In genomic region chr4:52260507-52261302, GRCh38 we compare ENCODE assay signal across 18 cellular contexts.
DNase-seq lines count a peak whose midpoint lies in the region; ATAC-seq, FAIRE-seq and TF ChIP-seq lines count a peak whose summit lies in the region.
"Had no signal": no experiment of that assay in that cellular context is flagged by ENCODE, and none has a peak within 500 bp of the region (broad histone marks: within the 10 kb centered on the region; RNA-seq: fewer than 3 reads in every experiment).

No MANE protein-coding gene starts in this region.

- H3K9me3 Mint-ChIP-seq in immature natural killer cell (peaks cover 0 to 42% (median 6%) of the 10 kb centered on the region in 6 donors), osteocyte (ENCODE audit: unreplicated experiment) (no peaks in the 10 kb centered on the region)
- H3K9me3 Mint-ChIP-seq: activated naive CD8-positive, alpha-beta T cell treated with anti-CD3 and anti-CD28 coated beads, Interleukin-2, amount 50 U/mL, for 24 hours; activated T-cell treated with anti-CD3 and anti-CD28 coated beads, Interleukin-2, amount 50 U/mL, for 24 hours had no signal

- H4K20me1 ChIP-seq in HepG2 (ENCODE audit: insufficient read depth, low read length): no peaks in the 10 kb centered on the region
- no peaks in the 10 kb centered on the region for H4K20me1 ChIP-seq in GM12878 (ENCODE audit: control insufficient read depth, insufficient read depth)

- no peak overlapping the region for H2AK5ac ChIP-seq in mesenchymal stem cell (ENCODE audit: low read length, severe bottlenecking)

- TF ChIP-seq CTCF in right lobe of liver (IDR thresholded peaks at IDR 0.05): no peak
- TF ChIP-seq CTCF in HepG2 (CRISPR knock-in tag; IDR thresholded peaks at IDR 0.05): no peak
- TF ChIP-seq CTCF in GM12878 (IDR thresholded peaks at IDR 0.05 in 2 of 3, conservative IDR thresholded peaks at IDR 0.05 in 1 of 3; ENCODE audit: control insufficient read depth in 2 of 3, extremely low read depth in 1 of 3, insufficient read depth in 1 of 3, low read depth in 3 of 3, low read length in 3 of 3): no peak
- no peak for TF ChIP-seq CTCF in osteocyte (IDR thresholded peaks at IDR 0.05)

- H3K14ac ChIP-seq in mesenchymal stem cell (ENCODE audit: low read length in 2 of 2): no peak overlapping the region

- no peaks in the 10 kb centered on the region for H3K36me3 ChIP-seq in right lobe of liver
- H3K36me3 ChIP-seq in HepG2 (replicated peaks in 1 of 2; ENCODE audit: control insufficient read depth in 1 of 2, insufficient read depth in 2 of 2, low read length in 2 of 2): no peaks in the 10 kb centered on the region
- no peaks in the 10 kb centered on the region for H3K36me3 ChIP-seq in GM12878 (ENCODE audit: control insufficient read depth in 2 of 2, insufficient read depth in 2 of 2, low read length in 1 of 2)
- H3K36me3 ChIP-seq in mesenchymal stem cell (ENCODE audit: control insufficient read depth in 1 of 2, insufficient read depth in 2 of 2, low read depth in 1 of 2, low read length in 2 of 2): no peaks in the 10 kb centered on the region
- H3K36me3 ChIP-seq in aorta (ENCODE audit: control insufficient read depth in 1 of 2, insufficient read depth in 2 of 2, low read length in 1 of 2): no peaks in the 10 kb centered on the region
- H3K36me3 ChIP-seq: spleen, vagina had no signal

- in situ Hi-C loops in HepG2 (cut with HindIII; ENCODE audit: extremely low pct_ligation_motif_present, low pct_unique_long_range_greater_than_20kb): no loop called here
- in situ Hi-C loops in GM12878 (cut with MboI): no loop called here

- no peak overlapping the region for H2BK5ac ChIP-seq in mesenchymal stem cell (ENCODE audit: low read depth, low read length, poor library complexity, severe bottlenecking)

- H2BK120ac ChIP-seq in mesenchymal stem cell (ENCODE audit: low read depth, low read length): no peak overlapping the region

- H3K4me1 ChIP-seq in right lobe of liver (no peaks in the 10 kb centered on the region), HepG2 (ENCODE audit: insufficient read depth, low read length) (no peaks in the 10 kb centered on the region), GM12878 (ENCODE audit: control insufficient read depth, insufficient read depth, low read length) (no peaks in the 10 kb centered on the region), mesenchymal stem cell (ENCODE audit: control insufficient read depth, insufficient read depth, low read depth, low read length) (no peaks in the 10 kb centered on the region), aorta (ENCODE audit: control insufficient read depth in 1 of 2, insufficient read depth in 2 of 2, low read length in 2 of 2) (peaks cover 0 to 2% of the 10 kb centered on the region in 2 donors)
- H3K4me1 ChIP-seq: spleen, vagina had no signal

- CTCF ChIA-PET in HepG2 (lab: Yijun Ruan, JAX; ENCODE audit: low intra/inter-chr PET ratio, low total read pairs): no interaction called here
- CTCF ChIA-PET in GM12878 (lab: Yijun Ruan, JAX): no interaction called here

- BruUV-seq in HepG2 (replicated peaks; lab: Mats Ljungman, UMichigan) (no TSS peak), GM12878 (replicated peaks; lab: Mats Ljungman, UMichigan) (no TSS peak)

- 30% methylated on average over 5 of the region's 6 CpGs for WGBS in right lobe of liver (ENCODE audit: insufficient coverage, low coverage, low lambda C conversion rate, missing lambda C conversion rate)
- WGBS in HepG2 (ENCODE audit: low lambda C conversion rate): 2% methylated on average over 6 of the region's 6 CpGs
- 11% methylated on average over 6 of the region's 6 CpGs for WGBS in GM12878 (ENCODE audit: insufficient coverage, insufficient replicate concordance, low lambda C conversion rate, missing lambda C conversion rate)
- WGBS in mesenchymal stem cell: 58% methylated on average over 6 of the region's 6 CpGs
- WGBS in aorta, 2 donors: 10 to 17% methylated on average over 6 of the region's 6 CpGs

- H3K23ac ChIP-seq in mesenchymal stem cell (ENCODE audit: low read length in 2 of 2): no peak overlapping the region

- H3K27ac Mint-ChIP-seq in immature natural killer cell (no peak overlapping the region), osteocyte (ENCODE audit: unreplicated experiment) (no peak overlapping the region)
- H3K27ac Mint-ChIP-seq: activated naive CD8-positive, alpha-beta T cell treated with anti-CD3 and anti-CD28 coated beads, Interleukin-2, amount 50 U/mL, for 24 hours; activated T-cell treated with anti-CD3 and anti-CD28 coated beads, Interleukin-2, amount 50 U/mL, for 24 hours had no signal

- no peak for FAIRE-seq in HepG2 (lab: Jason Lieb, UNC)
- FAIRE-seq in GM12878 (lab: Jason Lieb, UNC): no peak
- FAIRE-seq: G401.6 had no signal

- H3K36me3 Mint-ChIP-seq in immature natural killer cell (no peaks in the 10 kb centered on the region), osteocyte (ENCODE audit: unreplicated experiment) (no peaks in the 10 kb centered on the region)

- SMC1A ChIA-PET in GM12878 (lab: Charles Lee; ENCODE audit: uncharacterized antibody, unreplicated experiment): no interaction called here

- H3K4me3 ChIP-seq in right lobe of liver (no peak overlapping the region), HepG2 (replicated peaks in 1 of 3; ENCODE audit: insufficient read depth in 1 of 3, low read depth in 2 of 3, low read length in 3 of 3) (no peak overlapping the region), GM12878 (no peak overlapping the region; the same call in 1 of the 2 replicates), mesenchymal stem cell (ENCODE audit: insufficient read depth in 1 of 2, low read depth in 1 of 2, low read length in 2 of 2) (no peak overlapping the region), aorta (ENCODE audit: low read length in 2 of 2) (no peak overlapping the region)
- H3K4me3 ChIP-seq: spleen, vagina had no signal

- RAD21 ChIA-PET in GM12878 (lab: Charles Lee; ENCODE audit: unreplicated experiment): no interaction called here

- TF ChIP-seq RAD21 in HepG2 (CRISPR knock-in tag; IDR thresholded peaks at IDR 0.05) (no peak), GM12878 (IDR thresholded peaks at IDR 0.05; ENCODE audit: insufficient read depth, low read depth, low read length) (no peak)

- no peak for TF ChIP-seq POLR2A in right lobe of liver (IDR thresholded peaks at IDR 0.05)
- no peak for TF ChIP-seq POLR2A in HepG2 (IDR thresholded peaks at IDR 0.05; ENCODE audit: insufficient read depth in 1 of 2, low read depth in 2 of 2, low read length in 2 of 2)
- no peak for TF ChIP-seq POLR2A in GM12878 (IDR thresholded peaks at IDR 0.05; ENCODE audit: low read depth, low read length)

- H3K27me3 ChIP-seq in right lobe of liver (no peaks in the 10 kb centered on the region), HepG2 (ENCODE audit: control insufficient read depth in 1 of 2, insufficient read depth in 2 of 2, low read length in 2 of 2) (no peaks in the 10 kb centered on the region; a peak in 1 of 5 replicates), GM12878 (replicated peaks in 1 of 2; ENCODE audit: control insufficient read depth in 2 of 2, insufficient read depth in 2 of 2, low read length in 1 of 2) (no peaks in the 10 kb centered on the region), mesenchymal stem cell (ENCODE audit: control insufficient read depth in 1 of 2, insufficient read depth in 1 of 2, low read length in 2 of 2) (no peaks in the 10 kb centered on the region), aorta (ENCODE audit: control insufficient read depth in 1 of 2, insufficient read depth in 2 of 2, low read length in 1 of 2) (no peaks in the 10 kb centered on the region)
- H3K27me3 ChIP-seq: spleen, vagina had no signal

- ATAC-seq in right lobe of liver (peak; percentile 23 to 41 (median 31)), HepG2 (no peak), GM12878 (no peak), aorta (ENCODE audit: low FRiP score) (peak; percentile 55)
- ATAC-seq: activated naive CD8-positive, alpha-beta T cell treated with anti-CD3 and anti-CD28 coated beads, Interleukin-2, amount 50 U/mL, for 24 hours had no signal

- no peaks in the 10 kb centered on the region for H3K79me2 ChIP-seq in HepG2 (ENCODE audit: insufficient read depth, low read length)
- no peaks in the 10 kb centered on the region for H3K79me2 ChIP-seq in GM12878 (ENCODE audit: control insufficient read depth, insufficient read depth, low read length)

- POLR2A ChIA-PET in HepG2 (lab: Yijun Ruan, JAX) (no interaction called here), GM12878 (lab: Charles Lee) (no interaction called here)

- H3K27ac ChIP-seq in right lobe of liver: no peak overlapping the region
- no peak overlapping the region for H3K27ac ChIP-seq in HepG2 (ENCODE audit: extremely low read length, insufficient read depth, low read length)
- no peak overlapping the region for H3K27ac ChIP-seq in GM12878 (ENCODE audit: control insufficient read depth, insufficient read depth)
- no peak overlapping the region for H3K27ac ChIP-seq in mesenchymal stem cell (ENCODE audit: low read length, poor library complexity, severe bottlenecking)
- H3K27ac ChIP-seq in aorta (ENCODE audit: low read depth in 1 of 2, low read length in 2 of 2): peak overlapping the region in 1 of 2 donors; percentile 24
- H3K27ac ChIP-seq: spleen, vagina had no signal

- no peak overlapping the region for H4K8ac ChIP-seq in mesenchymal stem cell (ENCODE audit: low read length)

- H4K91ac ChIP-seq in mesenchymal stem cell (ENCODE audit: low read length): no peak overlapping the region

- no peaks in the 10 kb centered on the region for H3K4me1 Mint-ChIP-seq in immature natural killer cell
- no peaks in the 10 kb centered on the region for H3K4me1 Mint-ChIP-seq in osteocyte (ENCODE audit: unreplicated experiment)
- H3K4me1 Mint-ChIP-seq: activated naive CD8-positive, alpha-beta T cell treated with anti-CD3 and anti-CD28 coated beads, Interleukin-2, amount 50 U/mL, for 24 hours had no signal

- no peak overlapping the region for H2BK12ac ChIP-seq in mesenchymal stem cell (ENCODE audit: low read length in 2 of 2)

- H3K4me2 ChIP-seq in HepG2 (ENCODE audit: low read depth, low read length): no peak overlapping the region
- no peak overlapping the region for H3K4me2 ChIP-seq in GM12878 (ENCODE audit: control insufficient read depth, insufficient read depth)
- no peak overlapping the region for H3K4me2 ChIP-seq in mesenchymal stem cell (ENCODE audit: low read length, poor library complexity, severe bottlenecking)

- H3K27me3 Mint-ChIP-seq in immature natural killer cell (ENCODE audit: low read depth in 3 of 3): peaks cover 0 to 4% (median 0%) of the 10 kb centered on the region in 3 donors
- H3K27me3 Mint-ChIP-seq in osteocyte (ENCODE audit: unreplicated experiment): peaks cover 9% of the 10 kb centered on the region
- H3K27me3 Mint-ChIP-seq: activated naive CD8-positive, alpha-beta T cell treated with anti-CD3 and anti-CD28 coated beads, Interleukin-2, amount 50 U/mL, for 24 hours; activated T-cell treated with anti-CD3 and anti-CD28 coated beads, Interleukin-2, amount 50 U/mL, for 24 hours had no signal

- no peaks in the 10 kb centered on the region for H3K9me3 ChIP-seq in right lobe of liver
- H3K9me3 ChIP-seq in HepG2 (ENCODE audit: low read length): no peaks in the 10 kb centered on the region
- H3K9me3 ChIP-seq in GM12878 (replicated peaks; ENCODE audit: control insufficient read depth, insufficient read depth, low read length): no peaks in the 10 kb centered on the region
- no peaks in the 10 kb centered on the region for H3K9me3 ChIP-seq in mesenchymal stem cell (ENCODE audit: control insufficient read depth, low read length)
- no peaks in the 10 kb centered on the region for H3K9me3 ChIP-seq in aorta (ENCODE audit: control insufficient read depth, low read length)
- H3K9me3 ChIP-seq: spleen, vagina had no signal

- H3K4ac ChIP-seq in mesenchymal stem cell (ENCODE audit: low read depth in 1 of 2, low read length in 2 of 2): no peak overlapping the region

- H2BK15ac ChIP-seq in mesenchymal stem cell (ENCODE audit: low read depth, poor library complexity, severe bottlenecking): no peak overlapping the region

- H3K4me3 Mint-ChIP-seq in immature natural killer cell: no peak overlapping the region
- no peak overlapping the region for H3K4me3 Mint-ChIP-seq in osteocyte (ENCODE audit: unreplicated experiment)
- H3K4me3 Mint-ChIP-seq: activated naive CD8-positive, alpha-beta T cell treated with anti-CD3 and anti-CD28 coated beads, Interleukin-2, amount 50 U/mL, for 24 hours; activated T-cell treated with anti-CD3 and anti-CD28 coated beads, Interleukin-2, amount 50 U/mL, for 24 hours had no signal

- TF ChIP-seq EP300 in HepG2 (IDR thresholded peaks at IDR 0.05; ENCODE audit: low read depth in 2 of 2, low read length in 2 of 2): no peak
- TF ChIP-seq EP300 in HepG2 (CRISPR knock-in tag; IDR thresholded peaks at IDR 0.05; ENCODE audit: borderline replicate concordance): no peak
- TF ChIP-seq EP300 in GM12878 (IDR thresholded peaks at IDR 0.05; ENCODE audit: borderline replicate concordance in 1 of 2, control insufficient read depth in 1 of 2, low read depth in 2 of 2, low read length in 2 of 2): no peak

- intact Hi-C loops in right lobe of liver (cut with DNase I) (no loop called here), HepG2 (cut with micrococcal nuclease; ENCODE audit: unreplicated experiment) (no loop called here), GM12878 (cut with micrococcal nuclease; ENCODE audit: unreplicated experiment) (no loop called here), aorta (cut with DNase I) (no loop called here)

- no peak overlapping the region for H2AFZ ChIP-seq in HepG2 (ENCODE audit: low read length)
- no peak overlapping the region for H2AFZ ChIP-seq in GM12878 (ENCODE audit: control insufficient read depth, low read depth, low read length)
- no peak overlapping the region for H2AFZ ChIP-seq in mesenchymal stem cell (ENCODE audit: low read depth, low read length)

- H3K79me1 ChIP-seq in mesenchymal stem cell (replicated peaks; ENCODE audit: low read length, poor library complexity, severe bottlenecking): no peaks in the 10 kb centered on the region

- no peak overlapping the region for H3K9ac ChIP-seq in HepG2 (ENCODE audit: insufficient read depth, low read depth, low read length)
- H3K9ac ChIP-seq in GM12878 (ENCODE audit: control insufficient read depth, insufficient read depth, low read length): no peak overlapping the region
- peak overlapping the region; percentile 4 for H3K9ac ChIP-seq in mesenchymal stem cell (ENCODE audit: low read length)

- DNase-seq in right lobe of liver (no peak), HepG2 (ENCODE audit: low spot score) (no peak), GM12878 (ENCODE audit: low read depth, low spot score) (no peak), mesenchymal stem cell (no peak), aorta (peak in 1 of 2 donors; percentile 48), immature natural killer cell (no peak), osteocyte (ENCODE audit: extremely low spot score, unreplicated experiment) (no peak)
- no peak for DNase-seq in activated naive CD4-positive, alpha-beta T cell treated with Interleukin-2 at 50 U/mL for 16 hours
- DNase-seq: ACHN; activated naive CD8-positive, alpha-beta T cell treated with anti-CD3 and anti-CD28 coated beads, Interleukin-2, amount 50 U/mL, for 24 hours; activated T-cell treated with anti-CD3 and anti-CD28 coated beads, Interleukin-2, amount 50 U/mL, for 24 hours; foreskin melanocyte; NCI-H345; occipital lobe; spleen; stimulated activated naive CD4-positive, alpha-beta T cell had no signal

- H3K18ac ChIP-seq in mesenchymal stem cell (ENCODE audit: low read depth in 1 of 2, low read length in 2 of 2): no peak overlapping the region

Comparison
In these comparisons a context has a peak if more than half of its experiments do, and no peak if none do; other contexts are left out.
1. ATAC-seq: peak in right lobe of liver (4 of 4) and aorta (single experiment); none in HepG2 (single experiment) and GM12878 (single experiment).